8 cellular contexts compared by ENCODE assay signal in genomic region chr19:45451181-45451849, GRCh38. TPM values are rescaled to one million over a fixed set of nuclear protein-coding genes. Genes with fewer than 3 reads are reported as not detected.
DNase-seq lines count a peak whose midpoint lies in the region; ATAC-seq and TF ChIP-seq lines count a peak whose summit lies in the region.

No MANE protein-coding gene starts in this region.

- peaks cover 58% of the 10 kb centered on the region for H3K4me1 ChIP-seq in mammary epithelial cell (ENCODE audit: insufficient read depth, low read length)

- H3K9ac ChIP-seq in mammary epithelial cell (ENCODE audit: insufficient read depth, low read length), result peak overlapping the region; percentile 94

- CTCF ChIA-PET in RWPE1 (lab: Yijun Ruan, JAX) (interaction anchor here (0.6 kb wide), 1 partner anchor 11 kb away, joined by 3 read pairs; no protein-coding TSS in a partner anchor), mammary epithelial cell (lab: Charles Lee; ENCODE audit: low non-redundant PET) (no interaction called here)

- no peaks in the 10 kb centered on the region for H3K27me3 ChIP-seq in mammary epithelial cell (ENCODE audit: insufficient read depth, low read length)
- no peaks in the 10 kb centered on the region for H3K27me3 ChIP-seq in layer of hippocampus (ENCODE audit: control insufficient read depth, insufficient read depth, low read length)

- POLR2A ChIA-PET in RWPE1 (lab: Yijun Ruan, JAX; ENCODE audit: low non-redundant PET), result no interaction called here

- H3K4me2 ChIP-seq in mammary epithelial cell (ENCODE audit: insufficient read depth, low read depth, low read length), result peak overlapping the region; percentile 97

- no peaks in the 10 kb centered on the region for H4K20me1 ChIP-seq in mammary epithelial cell (ENCODE audit: insufficient read depth, low read length)

- H2AFZ ChIP-seq in mammary epithelial cell (ENCODE audit: low read depth, low read length), result peak overlapping the region; percentile 14

- TF ChIP-seq CTCF in RWPE1 (conservative IDR thresholded peaks at IDR 0.05; ENCODE audit: low read depth) (no peak), mammary epithelial cell (conservative IDR thresholded peaks at IDR 0.05 in 1 of 2, IDR thresholded peaks at IDR 0.05 in 1 of 2; ENCODE audit: extremely low read depth in 1 of 2, insufficient read depth in 1 of 2, low read depth in 1 of 2, low read length in 2 of 2) (no peak)

- peak; percentile 13 for ATAC-seq in GM19397 (IDR thresholded peaks at IDR 0.05; ENCODE audit: unreplicated experiment)

- in situ Hi-C loops in mammary epithelial cell (cut with MboI; ENCODE audit: low sequenced_read_pairs in 2 of 2), result no loop called here

- BruUV-seq in mammary epithelial cell (replicated peaks; lab: Mats Ljungman, UMichigan), result TSS peak; percentile 79

- no peaks in the 10 kb centered on the region for H3K9me3 ChIP-seq in mammary epithelial cell (replicated peaks; ENCODE audit: insufficient read depth, low read length)

- intact Hi-C loops in mammary epithelial cell (cut with micrococcal nuclease), result loop anchor here (1.0 kb wide), 1 partner anchor 16 kb away; the partner anchor contains the start of gene FOSB

- H3K79me2 ChIP-seq in mammary epithelial cell (ENCODE audit: insufficient read depth, low read length), result no peaks in the 10 kb centered on the region

- DNase-seq in AG08395 (ENCODE audit: low spot score) (peak; percentile 48), RWPE1 (ENCODE audit: low spot score) (no peak), mammary epithelial cell (peak; percentile 81), NCI-H128 (lab: John Stamatoyannopoulos, UW; ENCODE audit: unreplicated experiment) (no peak), globus pallidus (ENCODE audit: low spot score) (no peak)
- DNase-seq in stimulated activated naive CD4-positive, alpha-beta T cell treated with Interleukin-2 at 50 U/mL for 16 hours (lab: John Stamatoyannopoulos, UW), result peak; percentile 46

- H3K27ac ChIP-seq in RWPE1 (peak overlapping the region; percentile 100), mammary epithelial cell (ENCODE audit: insufficient read depth, low read depth, low read length) (peak overlapping the region; percentile 96), layer of hippocampus (ENCODE audit: low read depth, low read length) (peak overlapping the region; percentile 40)

- dilution Hi-C loops in mammary epithelial cell (cut with HindIII; ENCODE audit: low sequenced_read_pairs), result no loop called here

- no peaks in the 10 kb centered on the region for H3K36me3 ChIP-seq in mammary epithelial cell (ENCODE audit: insufficient read depth, low read length)

- peak overlapping the region; percentile 52 to 54 (median 53) for H3K4me3 ChIP-seq in mammary epithelial cell (replicated peaks in 1 of 3; ENCODE audit: insufficient read depth in 1 of 3, low read depth in 2 of 3, low read length in 3 of 3)

- 23% methylated on average over 4 of the region's 21 CpGs for WGBS in mammary epithelial cell (ENCODE audit: low coverage, missing lambda C conversion rate)

RNA-seq across cellular contexts. Expression of gene FOSB, which starts 16.5 kb away (rescaled TPM):
- 10 to 100 TPM in 1 of 2 donors, 1 to 10 TPM in 1; 1.8 to 49.1 TPM for total RNA-seq in mammary epithelial cell
- polyA plus RNA-seq in mammary epithelial cell, result 2.6 TPM
- 27.0 TPM for polyA minus RNA-seq in mammary epithelial cell

RNA-seq across cellular contexts. Expression of gene ERCC1, which starts 27.6 kb away (rescaled TPM):
- 100 to 1,000 TPM in 1 of 2 donors, 10 to 100 TPM in 1; 81.9 to 316 TPM for total RNA-seq in mammary epithelial cell
- 224 TPM for polyA plus RNA-seq in mammary epithelial cell
- polyA minus RNA-seq in mammary epithelial cell, result 242 TPM

RNA-seq across cellular contexts. Expression of gene POLR1G, which starts 44.9 kb away (rescaled TPM):
- 10 to 100 TPM; 11.7 to 16.9 TPM for total RNA-seq in mammary epithelial cell
- polyA plus RNA-seq in mammary epithelial cell, result 15.0 TPM
- polyA minus RNA-seq in mammary epithelial cell, result 12.6 TPM

RNA-seq across cellular contexts. Expression of gene RTN2, which starts 45.5 kb away (rescaled TPM):
- total RNA-seq in mammary epithelial cell, result 10 to 100 TPM; 11.0 to 16.9 TPM
- polyA plus RNA-seq in mammary epithelial cell, result 11.5 TPM
- polyA minus RNA-seq in mammary epithelial cell, result 11.9 TPM

RNA-seq across cellular contexts. Expression of gene PPP1R13L, which starts 46.4 kb away (rescaled TPM):
- total RNA-seq in mammary epithelial cell, result 100 to 1,000 TPM in 1 of 2 donors, 10 to 100 TPM in 1; 75.8 to 254 TPM
- polyA plus RNA-seq in mammary epithelial cell, result 77.1 TPM
- polyA minus RNA-seq in mammary epithelial cell, result 84.7 TPM

Comparison
In these comparisons a context has a peak if more than half of its experiments do, and no peak if none do; other contexts are left out.
1. DNase-seq: peak in AG08395 (single experiment), mammary epithelial cell (single experiment) and stimulated activated naive CD4-positive, alpha-beta T cell treated with Interleukin-2 at 50 U/mL for 16 hours (single experiment); none in RWPE1 (single experiment), NCI-H128 (single experiment) and globus pallidus (single experiment).
2. H3K27ac ChIP-seq: peak in every context shown above with its lines; median percentile 100 in RWPE1; 96 in mammary epithelial cell; 40 in layer of hippocampus.